ENCODE assay signal across 26 cellular contexts in the genomic region with DNA sequence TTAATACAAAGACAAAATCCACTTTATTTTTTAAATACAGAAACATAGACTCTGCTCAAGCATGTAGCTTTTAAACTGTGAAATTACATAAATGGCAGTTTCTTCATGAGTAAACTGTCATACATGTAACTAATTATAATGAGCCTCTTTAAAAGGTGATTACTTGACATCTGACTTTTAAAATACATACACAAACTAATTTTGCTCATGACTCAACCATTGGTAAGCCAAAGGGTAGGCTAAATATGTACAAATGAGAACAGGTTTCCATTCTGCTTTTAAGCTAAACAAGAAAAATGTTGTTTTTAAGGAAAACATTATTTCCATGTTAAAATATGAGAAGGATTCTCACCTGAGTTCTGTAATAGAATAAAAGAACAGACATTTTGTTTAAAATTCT. TPM values are rescaled to one million over a fixed set of nuclear protein-coding genes. Genes with fewer than 3 reads are reported as not detected.
DNase-seq lines count a peak whose midpoint lies in the region; ATAC-seq, FAIRE-seq and TF ChIP-seq lines count a peak whose summit lies in the region.
"Had no signal": no experiment of that assay in that cellular context is flagged by ENCODE, and none has a peak within 500 bp of the region (broad histone marks: within the 10 kb centered on the region; RNA-seq: fewer than 3 reads in every experiment).

No MANE protein-coding gene starts in this region.

- no peak overlapping the region for H3K4me3 Mint-ChIP-seq in MCF 10A (ENCODE audit: unreplicated experiment)
- H3K4me3 Mint-ChIP-seq in activated naive CD8-positive, alpha-beta T cell treated with anti-CD3 and anti-CD28 coated beads, Interleukin-2, amount 50 U/mL, for 24 hours, result no peak overlapping the region
- H3K4me3 Mint-ChIP-seq: CD4-positive, alpha-beta T cell had no signal

- H3K9ac ChIP-seq in mammary epithelial cell (ENCODE audit: insufficient read depth, low read length), result no peak overlapping the region
- no peak overlapping the region for H3K9ac ChIP-seq in kidney (ENCODE audit: low read length in 2 of 2)
- H3K9ac ChIP-seq: BLaER1 treated with 17β-estradiol and CSF1 and Interleukin-3, amounts not matched to agents 10 nM and 100 nM; SK-N-SH had no signal

- no peak for TF ChIP-seq CTCF in mammary epithelial cell (conservative IDR thresholded peaks at IDR 0.05 in 1 of 2, IDR thresholded peaks at IDR 0.05 in 1 of 2; ENCODE audit: extremely low read depth in 1 of 2, insufficient read depth in 1 of 2, low read depth in 1 of 2, low read length in 2 of 2)
- no peak for TF ChIP-seq CTCF in MCF 10A (IDR thresholded peaks at IDR 0.05; ENCODE audit: unreplicated experiment)
- no peak for TF ChIP-seq CTCF in kidney (IDR thresholded peaks at IDR 0.05; ENCODE audit: borderline replicate concordance, extremely low read depth, insufficient read depth)

- H3K36me3 ChIP-seq in mammary epithelial cell (ENCODE audit: insufficient read depth, low read length), result no peaks in the 10 kb centered on the region
- no peaks in the 10 kb centered on the region for H3K36me3 ChIP-seq in kidney (ENCODE audit: control insufficient read depth in 1 of 2, insufficient read depth in 2 of 2, low read length in 2 of 2)
- H3K36me3 ChIP-seq in HAP-1 (replicated peaks), result no peaks in the 10 kb centered on the region; the same call in 1 of the 2 replicates

- H3K4me3 ChIP-seq in mammary epithelial cell (replicated peaks in 1 of 3; ENCODE audit: insufficient read depth in 1 of 3, low read depth in 2 of 3, low read length in 3 of 3) (no peak overlapping the region), kidney (ENCODE audit: low read length in 2 of 2) (no peak overlapping the region), HAP-1 (no peak overlapping the region)
- H3K4me3 ChIP-seq: BLaER1 treated with 17β-estradiol and CSF1 and Interleukin-3, amounts not matched to agents 10 nM and 100 nM had no signal

- DNase-seq in mammary epithelial cell (peak; percentile 5), MCF 10A (ENCODE audit: unreplicated experiment) (no peak), kidney (no peak), HAP-1 (ENCODE audit: low spot score in 2 of 2) (no peak)
- DNase-seq in activated naive CD8-positive, alpha-beta T cell treated with anti-CD3 and anti-CD28 coated beads, Interleukin-2, amount 50 U/mL, for 24 hours, result no peak
- no peak for DNase-seq in stimulated activated CD4-positive, alpha-beta T cell treated with anti-CD3 and anti-CD28 coated beads, Interleukin-4, amount 100 ng/mL, for 4 hours
- DNase-seq in stimulated activated naive CD4-positive, alpha-beta T cell treated with Interleukin-2 at 50 U/mL for 16 hours (lab: John Stamatoyannopoulos, UW), result no peak
- DNase-seq: AML-193; CD4-positive, alpha-beta T cell; GOT3; HCEC 1CT; IMR-90; KG1; NCI-H1092; NCI-H1417 treated with DMSO at 0.1 percent for 48 hours; NCI-H187; NCI-H2081 treated with DMSO at 0.1 percent for 48 hours; NCI-H2171; NCI-H226; NCI-H510A; SIG-M5; SK-N-SH had no signal

- H3K36me3 Mint-ChIP-seq in MCF 10A (ENCODE audit: insufficient read depth, unreplicated experiment), result no peaks in the 10 kb centered on the region
- peaks cover 62% of the 10 kb centered on the region for H3K36me3 Mint-ChIP-seq in activated naive CD8-positive, alpha-beta T cell treated with anti-CD3 and anti-CD28 coated beads, Interleukin-2, amount 50 U/mL, for 24 hours (ENCODE audit: low read depth)

- dilution Hi-C loops in mammary epithelial cell (cut with HindIII; ENCODE audit: low sequenced_read_pairs), result no loop called here

- BruUV-seq in mammary epithelial cell (replicated peaks; lab: Mats Ljungman, UMichigan) (no TSS peak), MCF 10A (replicated peaks; lab: Mats Ljungman, UMichigan) (no TSS peak)

- H2AFZ ChIP-seq in mammary epithelial cell (ENCODE audit: low read depth, low read length), result no peak overlapping the region

- intact Hi-C loops in mammary epithelial cell (cut with micrococcal nuclease) (no loop called here), MCF 10A (cut with micrococcal nuclease) (no loop called here), kidney (cut with DNase I) (no loop called here)

- no peaks in the 10 kb centered on the region for H3K27me3 Mint-ChIP-seq in MCF 10A (ENCODE audit: insufficient read depth, unreplicated experiment)
- H3K27me3 Mint-ChIP-seq in activated naive CD8-positive, alpha-beta T cell treated with anti-CD3 and anti-CD28 coated beads, Interleukin-2, amount 50 U/mL, for 24 hours, result no peaks in the 10 kb centered on the region
- H3K27me3 Mint-ChIP-seq: CD4-positive, alpha-beta T cell had no signal

- peak; percentile 48 for ATAC-seq in activated naive CD8-positive, alpha-beta T cell treated with anti-CD3 and anti-CD28 coated beads, Interleukin-2, amount 50 U/mL, for 24 hours

- H3K9me3 ChIP-seq in mammary epithelial cell (replicated peaks; ENCODE audit: insufficient read depth, low read length), result no peaks in the 10 kb centered on the region
- H3K9me3 ChIP-seq in kidney (ENCODE audit: control insufficient read depth in 1 of 2, low read length in 2 of 2), result no peaks in the 10 kb centered on the region
- no peaks in the 10 kb centered on the region for H3K9me3 ChIP-seq in HAP-1
- H3K9me3 ChIP-seq: SK-N-SH had no signal

- peaks cover 24% of the 10 kb centered on the region for H3K4me1 Mint-ChIP-seq in MCF 10A (ENCODE audit: insufficient read depth, unreplicated experiment)
- H3K4me1 Mint-ChIP-seq in activated naive CD8-positive, alpha-beta T cell treated with anti-CD3 and anti-CD28 coated beads, Interleukin-2, amount 50 U/mL, for 24 hours, result peaks cover 79% of the 10 kb centered on the region

- H3K27me3 ChIP-seq in mammary epithelial cell (ENCODE audit: insufficient read depth, low read length) (no peaks in the 10 kb centered on the region), HAP-1 (ENCODE audit: low read depth) (no peaks in the 10 kb centered on the region)
- H3K27me3 ChIP-seq: BLaER1 treated with 17β-estradiol and CSF1 and Interleukin-3, amounts not matched to agents 10 nM and 100 nM had no signal

- FAIRE-seq in kidney (lab: Jason Lieb, UNC), result peak; percentile 33
- FAIRE-seq: A204.1, D721Med, RCC 7860 had no signal

- H3K27ac ChIP-seq in mammary epithelial cell (ENCODE audit: insufficient read depth, low read depth, low read length) (no peak overlapping the region), kidney (ENCODE audit: low read depth in 2 of 2, low read length in 2 of 2) (no peak overlapping the region)
- H3K27ac ChIP-seq: BLaER1 treated with 17β-estradiol and CSF1 and Interleukin-3, amounts not matched to agents 10 nM and 100 nM had no signal

- H3K4me1 ChIP-seq in mammary epithelial cell (ENCODE audit: insufficient read depth, low read length), result no peaks in the 10 kb centered on the region
- no peaks in the 10 kb centered on the region for H3K4me1 ChIP-seq in kidney (ENCODE audit: control insufficient read depth in 1 of 2, insufficient read depth in 1 of 2, low read depth in 1 of 2, low read length in 2 of 2)
- peaks cover 6% of the 10 kb centered on the region for H3K4me1 ChIP-seq in HAP-1

- peaks cover 5% of the 10 kb centered on the region for H3K79me2 ChIP-seq in mammary epithelial cell (ENCODE audit: insufficient read depth, low read length)

- no peak overlapping the region for H3K4me2 ChIP-seq in mammary epithelial cell (ENCODE audit: insufficient read depth, low read depth, low read length)
- H3K4me2 ChIP-seq: BLaER1 treated with 17β-estradiol and CSF1 and Interleukin-3, amounts not matched to agents 10 nM and 100 nM; SK-N-SH had no signal

- H3K9me3 Mint-ChIP-seq in MCF 10A (ENCODE audit: unreplicated experiment), result no peaks in the 10 kb centered on the region
- H3K9me3 Mint-ChIP-seq in activated naive CD8-positive, alpha-beta T cell treated with anti-CD3 and anti-CD28 coated beads, Interleukin-2, amount 50 U/mL, for 24 hours, result no peaks in the 10 kb centered on the region
- H3K9me3 Mint-ChIP-seq: CD4-positive, alpha-beta T cell had no signal

- H4K20me1 ChIP-seq in mammary epithelial cell (ENCODE audit: insufficient read depth, low read length), result no peaks in the 10 kb centered on the region

- in situ Hi-C loops in mammary epithelial cell (cut with MboI; ENCODE audit: low sequenced_read_pairs in 2 of 2) (no loop called here), HAP-1 (cut with MboI; ENCODE audit: low sequenced_read_pairs) (no loop called here)

- CTCF ChIA-PET in mammary epithelial cell (lab: Charles Lee; ENCODE audit: low non-redundant PET) (interaction anchor here (0.9 kb wide), 1 partner anchor 57 kb away, joined by 4 read pairs; no protein-coding TSS in a partner anchor), MCF 10A (lab: Yijun Ruan, JAX) (interaction anchor here (0.7 kb wide), 1 partner anchor 11 kb away, joined by 3 read pairs; no protein-coding TSS in a partner anchor)

- POLR2A ChIA-PET in MCF 10A (lab: Yijun Ruan, JAX), result no interaction called here

- H3K27ac Mint-ChIP-seq in MCF 10A (ENCODE audit: low read depth, unreplicated experiment), result no peak overlapping the region
- H3K27ac Mint-ChIP-seq in activated naive CD8-positive, alpha-beta T cell treated with anti-CD3 and anti-CD28 coated beads, Interleukin-2, amount 50 U/mL, for 24 hours, result peak overlapping the region; percentile 44
- H3K27ac Mint-ChIP-seq: CD4-positive, alpha-beta T cell had no signal

RNA-seq across cellular contexts. Expression of gene CAMK2D, which starts 27.9 kb away (rescaled TPM):
- total RNA-seq in mammary epithelial cell, result 10 to 100 TPM; 36.3 to 63.8 TPM
- polyA plus RNA-seq in mammary epithelial cell, result 11.2 TPM
- 27.0 TPM for polyA minus RNA-seq in mammary epithelial cell
- 32.1 and 55.1 TPM in 2 replicates for total RNA-seq in MCF 10A (2022)
- total RNA-seq in kidney, result 34.7 TPM
- polyA plus RNA-seq in kidney (ENCODE audit: insufficient read depth, low read depth, low replicate concordance), result 9.1 TPM
